Comparison of ENCODE assay signal across 21 cellular contexts in genomic region chr5:32251864-32252458, GRCh38.
DNase-seq lines count a peak whose midpoint lies in the region; ATAC-seq, FAIRE-seq and TF ChIP-seq lines count a peak whose summit lies in the region.
"Had no signal": no experiment of that assay in that cellular context is flagged by ENCODE, and none has a peak within 500 bp of the region (broad histone marks: within the 10 kb centered on the region; RNA-seq: fewer than 3 reads in every experiment).

No MANE protein-coding gene starts in this region.

- H3K27ac ChIP-seq in GM12878 (ENCODE audit: control insufficient read depth, insufficient read depth): no peak overlapping the region
- H3K27ac ChIP-seq: esophagus squamous epithelium, heart left ventricle, left ventricle myocardium inferior, WERI-Rb-1 had no signal

- DNase-seq in NCI-H187 (lab: John Stamatoyannopoulos, UW) (peak; percentile 29), NCI-H187 treated with DMSO at 0.1 percent for 48 hours (lab: John Stamatoyannopoulos, UW) (no peak), NCI-H1694 treated with DMSO at 0.1 percent for 48 hours (lab: John Stamatoyannopoulos, UW) (peak; percentile 40), GM12878 (ENCODE audit: low read depth, low spot score) (no peak), retina (peak; percentile 44), GM13977 (ENCODE audit: low spot score) (no peak), MV-4-11 (lab: John Stamatoyannopoulos, UW) (no peak), left ventricle myocardium superior (no peak)
- DNase-seq: activated CD4-positive, alpha-beta T cell treated with anti-CD3 and anti-CD28 coated beads, Interleukin-2, amount 50 U/mL, for 4 hours; cerebellar nuclear complex; effector CD4-positive, alpha-beta T cell; esophagus squamous epithelium; heart left ventricle; left ventricle myocardium inferior; mucosa of descending colon; NCI-H1105; NCI-H524; OCI-M1; SIG-M5; WERI-Rb-1 had no signal

- POLR2A ChIA-PET in GM12878 (lab: Charles Lee): no interaction called here

- 92% methylated on average over 8 of the region's 8 CpGs for WGBS in GM12878 (ENCODE audit: insufficient coverage, insufficient replicate concordance, low lambda C conversion rate, missing lambda C conversion rate)

- H3K9ac ChIP-seq in GM12878 (ENCODE audit: control insufficient read depth, insufficient read depth, low read length): no peak overlapping the region

- TF ChIP-seq POLR2A in GM12878 (IDR thresholded peaks at IDR 0.05; ENCODE audit: low read depth, low read length): no peak

- CTCF ChIA-PET in GM12878 (lab: Yijun Ruan, JAX): interaction anchor here (0.9 kb wide), 1 partner anchor 76 kb away, joined by 3 read pairs; no protein-coding TSS in a partner anchor

- H2AFZ ChIP-seq in GM12878 (ENCODE audit: control insufficient read depth, low read depth, low read length): no peak overlapping the region

- H3K27me3 ChIP-seq in GM12878 (replicated peaks in 1 of 2; ENCODE audit: control insufficient read depth in 2 of 2, insufficient read depth in 2 of 2, low read length in 1 of 2): no peaks in the 10 kb centered on the region
- H3K27me3 ChIP-seq: esophagus squamous epithelium, heart left ventricle had no signal

- no peak for FAIRE-seq in GM12878 (lab: Jason Lieb, UNC)
- FAIRE-seq: K562 had no signal

- no peak overlapping the region for H3K4me3 ChIP-seq in GM12878
- H3K4me3 ChIP-seq: esophagus squamous epithelium, heart left ventricle, K562, left ventricle myocardium inferior, mucosa of descending colon had no signal

- H4K20me1 ChIP-seq in GM12878 (ENCODE audit: control insufficient read depth, insufficient read depth): no peaks in the 10 kb centered on the region

- RAD21 ChIA-PET in GM12878 (lab: Charles Lee; ENCODE audit: unreplicated experiment): no interaction called here

- no peaks in the 10 kb centered on the region for H3K4me1 ChIP-seq in GM12878 (ENCODE audit: control insufficient read depth, insufficient read depth, low read length)

- peaks cover 2 to 17% of the 10 kb centered on the region in 2 experiments for H3K36me3 ChIP-seq in GM12878 (ENCODE audit: control insufficient read depth in 2 of 2, insufficient read depth in 2 of 2, low read length in 1 of 2)

- no peaks in the 10 kb centered on the region for H3K79me2 ChIP-seq in GM12878 (ENCODE audit: control insufficient read depth, insufficient read depth, low read length)

- ATAC-seq in GM12878 (no peak), left ventricle myocardium superior (no peak)
- ATAC-seq: heart left ventricle, K562, mucosa of descending colon had no signal

- intact Hi-C loops in GM12878 (cut with micrococcal nuclease; ENCODE audit: unreplicated experiment): no loop called here
- intact Hi-C loops in left ventricle myocardium superior (cut with micrococcal nuclease): no loop called here

- SMC1A ChIA-PET in GM12878 (lab: Charles Lee; ENCODE audit: uncharacterized antibody, unreplicated experiment): no interaction called here

- no peak for TF ChIP-seq RAD21 in GM12878 (IDR thresholded peaks at IDR 0.05; ENCODE audit: insufficient read depth, low read depth, low read length)

- TF ChIP-seq CTCF in GM12878 (IDR thresholded peaks at IDR 0.05 in 2 of 3, conservative IDR thresholded peaks at IDR 0.05 in 1 of 3; ENCODE audit: control insufficient read depth in 2 of 3, extremely low read depth in 1 of 3, insufficient read depth in 1 of 3, low read depth in 3 of 3, low read length in 3 of 3): no peak
- TF ChIP-seq CTCF in GM13977 (IDR thresholded peaks at IDR 0.05; ENCODE audit: extremely low read depth, insufficient read depth, missing control alignments): no peak

- in situ Hi-C loops in GM12878 (cut with MboI) (no loop called here), GM13977 (cut with MboI; ENCODE audit: low pct_unique_long_range_greater_than_20kb, low sequenced_read_pairs, unreplicated experiment) (no loop called here)

- H3K4me2 ChIP-seq in GM12878 (ENCODE audit: control insufficient read depth, insufficient read depth): no peak overlapping the region

- no peak for TF ChIP-seq EP300 in GM12878 (IDR thresholded peaks at IDR 0.05; ENCODE audit: borderline replicate concordance in 1 of 2, control insufficient read depth in 1 of 2, low read depth in 2 of 2, low read length in 2 of 2)

- BruUV-seq in GM12878 (replicated peaks; lab: Mats Ljungman, UMichigan): no TSS peak

- no peaks in the 10 kb centered on the region for H3K9me3 ChIP-seq in GM12878 (replicated peaks; ENCODE audit: control insufficient read depth, insufficient read depth, low read length)
- H3K9me3 ChIP-seq: esophagus squamous epithelium, heart left ventricle, left ventricle myocardium inferior, mucosa of descending colon had no signal

TF ChIP-seq in GM12878, 131 proteins besides CTCF, POLR2A, EP300 and RAD21:
- TF ChIP-seq KDM1A (IDR thresholded peaks at IDR 0.05; ENCODE audit: borderline replicate concordance) (no peak), RFX5 (IDR thresholded peaks at IDR 0.05; ENCODE audit: low read depth, low read length) (no peak), PAX5 (IDR thresholded peaks at IDR 0.05; ENCODE audit: borderline replicate concordance, low read depth, low read length) (peak; percentile 80; the same call in 1 of the 2 replicates), ZNF24 (IDR thresholded peaks at IDR 0.05) (no peak), MTA2 (IDR thresholded peaks at IDR 0.05; ENCODE audit: low read depth) (no peak), JUND (IDR thresholded peaks at IDR 0.05; ENCODE audit: low read depth, low read length) (no peak)

Comparison
In these comparisons a context has a peak if more than half of its experiments do, and no peak if none do; other contexts are left out.
1. DNase-seq: peak in NCI-H187 (2 of 2), NCI-H1694 treated with DMSO at 0.1 percent for 48 hours (single experiment) and retina (single experiment); none in NCI-H187 treated with DMSO at 0.1 percent for 48 hours (single experiment), GM12878 (single experiment), GM13977 (single experiment), MV-4-11 (single experiment) and left ventricle myocardium superior (single experiment).